Comparison of ENCODE assay signal across 8 cellular contexts in genomic region chr9:33263131-33263935, GRCh38. TPM values are rescaled to one million over a fixed set of nuclear protein-coding genes. Genes with fewer than 3 reads are reported as not detected.
DNase-seq lines count a peak whose midpoint lies in the region; ATAC-seq lines count a peak whose summit lies in the region.

No MANE protein-coding gene starts in this region.

- peak overlapping the region; percentile 75 for H3K27ac ChIP-seq in epithelial cell of prostate

- ATAC-seq in HG03159 (IDR thresholded peaks at IDR 0.05; ENCODE audit: unreplicated experiment) = peak; percentile 4
- no peak for ATAC-seq in HG03039 (IDR thresholded peaks at IDR 0.05; ENCODE audit: unreplicated experiment)

- peak; percentile 2 for DNase-seq in NCI-H2171 treated with DMSO at 0.1 percent for 48 hours (lab: John Stamatoyannopoulos, UW)
- no peak for DNase-seq in NCI-H2171 (lab: John Stamatoyannopoulos, UW)
- peak; percentile 34 for DNase-seq in SW480 (ENCODE audit: low spot score)
- DNase-seq in epithelial cell of prostate (ENCODE audit: low read depth, low spot score) = no peak
- peak; percentile 32 for DNase-seq in myocyte (ENCODE audit: low read depth)
- DNase-seq in T1000 (lab: John Stamatoyannopoulos, UW) = no peak

RNA-seq across cellular contexts. Expression of gene BAG1, which starts 1.2 kb away (rescaled TPM):
- total RNA-seq in myocyte = 74.6 and 78.7 TPM in 2 replicates
- polyA plus RNA-seq in myocyte (2012) = 74.4 TPM

RNA-seq across cellular contexts. Expression of gene CHMP5, which starts 1.5 kb away (rescaled TPM):
- 94.4 and 97.4 TPM in 2 replicates for total RNA-seq in myocyte
- 90.4 TPM for polyA plus RNA-seq in myocyte (2012)

RNA-seq across cellular contexts. Expression of gene SPINK4, which starts 23.4 kb away (rescaled TPM):
- not detected in 2 replicates for total RNA-seq in myocyte
- polyA plus RNA-seq in myocyte (2012) = not detected

RNA-seq across cellular contexts. Expression of gene NFX1, which starts 27.0 kb away (rescaled TPM):
- 29.8 and 37.0 TPM in 2 replicates for total RNA-seq in myocyte
- polyA plus RNA-seq in myocyte (2012) = 23.9 TPM

Comparison
In these comparisons a context has a peak if more than half of its experiments do, and no peak if none do; other contexts are left out.
1. DNase-seq: peak in NCI-H2171 treated with DMSO at 0.1 percent for 48 hours (single experiment), SW480 (single experiment) and myocyte (single experiment); none in NCI-H2171 (single experiment), epithelial cell of prostate (single experiment) and T1000 (single experiment).